8 cellular contexts compared by ENCODE assay signal in the genomic region with DNA sequence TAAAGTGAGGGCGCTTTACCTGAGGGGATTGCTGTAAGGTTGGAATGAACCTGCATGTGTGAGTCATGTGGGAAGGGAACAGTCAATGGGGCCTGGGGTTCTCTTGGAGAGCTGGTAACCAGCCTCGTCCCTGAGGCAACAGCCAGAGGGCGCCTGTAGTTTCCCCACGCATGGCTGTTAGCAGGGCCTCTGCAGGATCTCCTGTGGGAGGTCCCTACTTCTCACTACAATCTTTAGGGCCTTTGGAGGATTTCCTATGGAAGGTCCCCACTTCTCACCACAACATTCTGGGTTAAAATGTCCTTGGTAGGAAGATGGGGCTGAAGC. TPM values are rescaled to one million over a fixed set of nuclear protein-coding genes. Genes with fewer than 3 reads are reported as not detected.
DNase-seq lines count a peak whose midpoint lies in the region; ATAC-seq and TF ChIP-seq lines count a peak whose summit lies in the region.
"Not testable (repeated sequence)": the region's sequence is repeated elsewhere in the genome, so short reads cannot be mapped to it uniquely, and the experiment has no call there.

No MANE protein-coding gene starts in this region.

- not testable (repeated sequence) for H3K4ac ChIP-seq in H9 (ENCODE audit: low read depth, low read length); neuronal stem cell (ENCODE audit: low read length)

- not testable (repeated sequence) for H3K27ac Mint-ChIP-seq in H9

- TF ChIP-seq EP300 in transverse colon (IDR thresholded peaks at IDR 0.05; ENCODE audit: low read depth) = not testable (repeated sequence)

- not testable (repeated sequence) for H2BK12ac ChIP-seq in H9 (ENCODE audit: insufficient read length, low read depth, low read length); neuronal stem cell (ENCODE audit: low read length)

- H3T11ph ChIP-seq in H9 (ENCODE audit: low read length) = not testable (repeated sequence)

- H3K4me1 Mint-ChIP-seq in H9 = not testable (repeated sequence)

- not testable (repeated sequence) for H4K5ac ChIP-seq in H9 (ENCODE audit: insufficient read length, low read depth, low read length)

- H2BK20ac ChIP-seq in H9 (ENCODE audit: low read depth, low read length, poor library complexity, severe bottlenecking) = not testable (repeated sequence)

- H3K79me2 ChIP-seq in H9 (ENCODE audit: insufficient read depth, low read length); mammary epithelial cell (ENCODE audit: insufficient read depth, low read length): not testable (repeated sequence)

- not testable (repeated sequence) for H3K9me3 ChIP-seq in H9 (ENCODE audit: control insufficient read depth, low read depth, low read length); mammary epithelial cell (replicated peaks; ENCODE audit: insufficient read depth, low read length); neuronal stem cell (replicated peaks in 1 of 2; ENCODE audit: control insufficient read depth in 2 of 2, insufficient read depth in 1 of 2, low read depth in 1 of 2, low read length in 2 of 2); transverse colon

- not testable (repeated sequence) for H3K9me3 Mint-ChIP-seq in H9

- not testable (repeated sequence) for H3K23me2 ChIP-seq in H9 (ENCODE audit: insufficient read length, low read depth, low read length, poor library complexity, severe bottlenecking)

- peak; percentile 2 to 3 for ATAC-seq in activated CD4-positive, CD25-positive, alpha-beta regulatory T cell treated with anti-CD3 and anti-CD28 coated beads, Interleukin-2, amount 50 U/mL, for 24 hours
- peak; percentile 46 for ATAC-seq in left ventricle myocardium superior

- DNase-seq in G401 (ENCODE audit: low spot score) (peak; percentile 47), H9 (peak; percentile 44), mammary epithelial cell (peak; percentile 73), left ventricle myocardium superior (peak; percentile 37), transverse colon (peak; percentile 36)
- DNase-seq in Jurkat, Clone E6-1 (ENCODE audit: low read depth, low spot score) = peak; percentile 38
- not testable (repeated sequence) for DNase-seq in neuronal stem cell (ENCODE audit: low spot score)

- not testable (repeated sequence) for H3K56ac ChIP-seq in H9 (ENCODE audit: insufficient read length, low read depth, low read length)

- TF ChIP-seq POLR2A in transverse colon (IDR thresholded peaks at IDR 0.05) = not testable (repeated sequence)

- WGBS in H9 (ENCODE audit: extremely low coverage, insufficient read length, low lambda C conversion rate) = no CpG with 5 or more reads among the region's 4 CpGs
- WGBS in mammary epithelial cell (ENCODE audit: low coverage, missing lambda C conversion rate) = 42% methylated on average over 4 of the region's 4 CpGs
- WGBS in neuronal stem cell (ENCODE audit: extremely low coverage in 2 of 2, insufficient read length in 2 of 2, insufficient replicate concordance in 1 of 2), 2 donors = no CpG with 5 or more reads among the region's 4 CpGs
- 6% methylated on average over 3 of the region's 4 CpGs; no CpG with 5 or more reads in 1 of the 2 donors for WGBS in transverse colon (ENCODE audit: low coverage in 1 of 2), 2 donors

- not testable (repeated sequence) for H3K4me2 ChIP-seq in H9 (ENCODE audit: insufficient read depth, insufficient read length, low read length); mammary epithelial cell (ENCODE audit: insufficient read depth, low read depth, low read length)
- H3K4me2 ChIP-seq in neuronal stem cell (ENCODE audit: insufficient read depth, low read length, poor library complexity, severe bottlenecking) = peak overlapping the region; percentile 25

- not testable (repeated sequence) for H4K91ac ChIP-seq in H9 (ENCODE audit: insufficient read length, low read depth, low read length); neuronal stem cell (ENCODE audit: low read depth, low read length, poor library complexity)

- H2BK5ac ChIP-seq in H9 (ENCODE audit: insufficient read length, low read length); neuronal stem cell (ENCODE audit: low read length): not testable (repeated sequence)

- not testable (repeated sequence) for H2AFZ ChIP-seq in H9 (ENCODE audit: low read length); neuronal stem cell (ENCODE audit: low read length)
- H2AFZ ChIP-seq in mammary epithelial cell (ENCODE audit: low read depth, low read length) = peak overlapping the region; percentile 48

- H3K27me3 Mint-ChIP-seq in H9 (ENCODE audit: low read depth) = peaks cover 20% of the 10 kb centered on the region

- H3K27ac ChIP-seq in H9 (ENCODE audit: insufficient read length, low read depth, low read length); mammary epithelial cell (ENCODE audit: insufficient read depth, low read depth, low read length); neuronal stem cell (replicated peaks; ENCODE audit: low read length): not testable (repeated sequence)
- H3K27ac ChIP-seq in transverse colon = peak overlapping the region in 2 of 4 donors; percentile 35 to 52

- not testable (repeated sequence) for H3K14ac ChIP-seq in H9 (ENCODE audit: insufficient read depth, low read length); neuronal stem cell (ENCODE audit: low read length)

- not testable (repeated sequence) for H3K9ac ChIP-seq in H9 (ENCODE audit: extremely low read depth, insufficient read length, low read length); mammary epithelial cell (ENCODE audit: insufficient read depth, low read length); neuronal stem cell (ENCODE audit: low read depth, low read length, poor library complexity)

- not testable (repeated sequence) for H2AK5ac ChIP-seq in H9 (ENCODE audit: insufficient read length, low read length); neuronal stem cell (ENCODE audit: low read depth, low read length)

- H3K27me3 ChIP-seq in H9 (ENCODE audit: insufficient read depth, low read length); mammary epithelial cell (ENCODE audit: insufficient read depth, low read length); neuronal stem cell (ENCODE audit: control insufficient read depth in 3 of 3, insufficient read depth in 3 of 3, low read depth in 1 of 3, low read length in 3 of 3); transverse colon: not testable (repeated sequence)

- H4K20me1 ChIP-seq in H9 (ENCODE audit: control insufficient read depth, insufficient read depth, insufficient read length); mammary epithelial cell (ENCODE audit: insufficient read depth, low read length): not testable (repeated sequence)

- dilution Hi-C loops in mammary epithelial cell (cut with HindIII; ENCODE audit: low sequenced_read_pairs) = loop anchor here (25.0 kb wide), 1 partner anchor 151 kb away; no protein-coding TSS in a partner anchor

- not testable (repeated sequence) for H3K36me3 Mint-ChIP-seq in H9 (ENCODE audit: insufficient read depth in 1 of 3, low read depth in 3 of 3)

- in situ Hi-C loops in G401 (cut with HindIII; ENCODE audit: low sequenced_read_pairs) = not testable (repeated sequence)
- in situ Hi-C loops in mammary epithelial cell (cut with MboI; ENCODE audit: low sequenced_read_pairs in 2 of 2) = loop anchor here (25.0 kb wide), 4 partner anchors 101 to 501 kb away; a partner anchor contains a TSS
- in situ Hi-C loops in transverse colon (cut with MboI; ENCODE audit: low pct_ligation_motif_present in 1 of 4, low pct_unique_long_range_greater_than_20kb in 1 of 4, low sequenced_read_pairs in 3 of 4) = loop anchor here (25.0 kb wide), 4 partner anchors 101 to 501 kb away; a partner anchor contains a TSS

- H3K4me1 ChIP-seq in H9 (ENCODE audit: insufficient read depth, low read length); mammary epithelial cell (ENCODE audit: insufficient read depth, low read length); neuronal stem cell (ENCODE audit: control insufficient read depth in 2 of 2, insufficient read depth in 1 of 2, low read depth in 1 of 2, low read length in 2 of 2); transverse colon: not testable (repeated sequence)

- H3K4me3 ChIP-seq in Jurkat, Clone E6-1 (ENCODE audit: low read length) = peak overlapping the region; percentile 49
- not testable (repeated sequence) for H3K4me3 ChIP-seq in mammary epithelial cell (replicated peaks in 1 of 3; ENCODE audit: insufficient read depth in 1 of 3, low read depth in 2 of 3, low read length in 3 of 3); transverse colon
- peak overlapping the region in 1 of 2 donors; percentile 30 for H3K4me3 ChIP-seq in neuronal stem cell (ENCODE audit: low read length in 2 of 2)

- not testable (repeated sequence) for BruUV-seq in mammary epithelial cell (replicated peaks; lab: Mats Ljungman, UMichigan)

- H3K79me1 ChIP-seq in H9 (ENCODE audit: insufficient read depth, low read depth, low read length, poor library complexity, severe bottlenecking); neuronal stem cell (ENCODE audit: low read depth, low read length): not testable (repeated sequence)

- not testable (repeated sequence) for H2BK15ac ChIP-seq in H9 (ENCODE audit: low read depth, low read length); neuronal stem cell (ENCODE audit: low read length)

- not testable (repeated sequence) for H3K36me3 ChIP-seq in mammary epithelial cell (ENCODE audit: insufficient read depth, low read length); neuronal stem cell (replicated peaks in 1 of 2; ENCODE audit: control insufficient read depth in 2 of 2, insufficient read depth in 2 of 2, low read length in 2 of 2); transverse colon

- H3K23ac ChIP-seq in H9 (ENCODE audit: insufficient read length, low read depth, low read length); neuronal stem cell (ENCODE audit: low read depth, low read length, poor library complexity): not testable (repeated sequence)

- TF ChIP-seq CTCF in H9 (conservative IDR thresholded peaks at IDR 0.05) (peak; percentile 52), mammary epithelial cell (conservative IDR thresholded peaks at IDR 0.05 in 1 of 2, IDR thresholded peaks at IDR 0.05 in 1 of 2; ENCODE audit: extremely low read depth in 1 of 2, insufficient read depth in 1 of 2, low read depth in 1 of 2, low read length in 2 of 2) (peak in 1 of 2 donors; percentile 24), transverse colon (IDR thresholded peaks at IDR 0.05) (peak in 3 of 5 experiments; percentile 12 to 28 (median 13))

- intact Hi-C loops in mammary epithelial cell (cut with micrococcal nuclease); left ventricle myocardium superior (cut with micrococcal nuclease); transverse colon (cut with DNase I; ENCODE audit: low total_unique reads): not testable (repeated sequence)

- not testable (repeated sequence) for H2BK120ac ChIP-seq in H9 (ENCODE audit: low read depth, low read length, poor library complexity, severe bottlenecking); neuronal stem cell (ENCODE audit: low read depth, low read length)

- CTCF ChIA-PET in mammary epithelial cell (lab: Charles Lee; ENCODE audit: low non-redundant PET) = not testable (repeated sequence)

- H3K18ac ChIP-seq in H9 (ENCODE audit: insufficient read length, low read depth, low read length); neuronal stem cell (ENCODE audit: low read length): not testable (repeated sequence)

- not testable (repeated sequence) for H4K8ac ChIP-seq in H9 (replicated peaks; ENCODE audit: insufficient read length, low read depth, low read length); neuronal stem cell (ENCODE audit: low read depth, low read length)

- peak overlapping the region; percentile 53 to 74 for H3K4me3 Mint-ChIP-seq in H9

RNA-seq across cellular contexts. Expression of a gene that starts 19.5 kb away (rescaled TPM):
- total RNA-seq in G401 (2014; rRNA removed; shearing (Covaris generic)) = 6.6 and 15.6 TPM in 2 replicates
- total RNA-seq in H9 (2021) (8.2 and 9.5 TPM in 2 replicates), mammary epithelial cell (10 to 100 TPM; 37.0 to 45.0 TPM), left ventricle myocardium superior (6.8 TPM), transverse colon (10 to 100 TPM; 38.6 to 81.2 (median 60.0) TPM)
- 21.4 TPM for polyA plus RNA-seq in Jurkat, Clone E6-1 (2012; ENCODE audit: insufficient read depth, insufficient read length)
- 2.2 TPM for polyA plus RNA-seq in mammary epithelial cell
- polyA minus RNA-seq in mammary epithelial cell = 12.3 TPM
- 3.6 TPM for polyA plus RNA-seq in neuronal stem cell (2013, experiment 1 of 2)
- polyA plus RNA-seq in neuronal stem cell (2013, experiment 2 of 2) = 4.5 TPM

RNA-seq across cellular contexts. Expression of a gene that starts 23.6 kb away (rescaled TPM):
- total RNA-seq in G401 (2014; rRNA removed; shearing (Covaris generic)) = not detected in 2 replicates
- total RNA-seq in H9 (2021) = 0.17 TPM in 1 of 2 replicates, not detected in the other
- polyA plus RNA-seq in Jurkat, Clone E6-1 (2012; ENCODE audit: insufficient read depth, insufficient read length) = 0.27 TPM
- total RNA-seq in mammary epithelial cell = 10 to 100 TPM in 1 of 2 donors, 1 to 10 TPM in 1; 2.7 to 13.0 TPM
- not detected for polyA plus RNA-seq in mammary epithelial cell
- not detected for polyA minus RNA-seq in mammary epithelial cell
- 5.5 TPM for total RNA-seq in left ventricle myocardium superior
- polyA plus RNA-seq in neuronal stem cell (2013, experiment 1 of 2) = 0.03 TPM
- polyA plus RNA-seq in neuronal stem cell (2013, experiment 2 of 2) = 0.03 TPM
- 1 to 10 TPM; 1.4 to 3.7 (median 2.7) TPM for total RNA-seq in transverse colon
